Comparison of ENCODE assay signal across 2 cellular contexts in genomic region chr1:65535981-65536380, GRCh38.
TF ChIP-seq lines count a peak whose summit lies in the region.

No MANE protein-coding gene starts in this region.

TF ChIP-seq in HEK293, 187 proteins besides CTCF, POLR2A, EP300 and RAD21 (continued from another document):
- no peak for TF ChIP-seq ZNF488 (tag by site-specific recombination; IDR thresholded peaks at IDR 0.05)
- TF ChIP-seq SP7 (tag by site-specific recombination; IDR thresholded peaks at IDR 0.05): peak; percentile 80
- TF ChIP-seq GFI1B (tag by site-specific recombination; IDR thresholded peaks at IDR 0.05): no peak
- no peak for TF ChIP-seq ZNF645 (tag by site-specific recombination; IDR thresholded peaks at IDR 0.05)
- TF ChIP-seq ZBTB7A (tag by site-specific recombination; IDR thresholded peaks at IDR 0.05; ENCODE audit: low read depth): no peak
- peak; percentile 44; the same call in 1 of the 2 replicates for TF ChIP-seq ZNF692 (tag by site-specific recombination; IDR thresholded peaks at IDR 0.05)
- TF ChIP-seq ZNF791 (tag by site-specific recombination; IDR thresholded peaks at IDR 0.05): no peak
- no peak for TF ChIP-seq SETDB1 (IDR thresholded peaks at IDR 0.05; ENCODE audit: insufficient read length, low read length)
- 0 out of 2 replicates have a peak, but pooled peaks have one; percentile 35 for TF ChIP-seq ZNF24 (tag by site-specific recombination; IDR thresholded peaks at IDR 0.05)
- TF ChIP-seq ZFHX2 (tag by site-specific recombination; conservative IDR thresholded peaks at IDR 0.05): peak; percentile 20; the same call in 1 of the 2 replicates
- TF ChIP-seq PATZ1 (tag by site-specific recombination; IDR thresholded peaks at IDR 0.05): 0 out of 2 replicates have a peak, but pooled peaks have one; percentile 19
- peak; percentile 79 for TF ChIP-seq ATF2 (tag by site-specific recombination; IDR thresholded peaks at IDR 0.05; ENCODE audit: low read depth)
- TF ChIP-seq ZNF175 (tag by site-specific recombination; IDR thresholded peaks at IDR 0.05): no peak
- TF ChIP-seq ZBTB20 (tag by site-specific recombination; IDR thresholded peaks at IDR 0.05): 0 out of 2 replicates have a peak, but pooled peaks have one; percentile 22
- TF ChIP-seq ZNF629 (tag by site-specific recombination; IDR thresholded peaks at IDR 0.05): peak; percentile 80
- TF ChIP-seq SALL2 (tag by site-specific recombination; IDR thresholded peaks at IDR 0.05; ENCODE audit: borderline replicate concordance): no peak
- TF ChIP-seq ZNF654 (tag by site-specific recombination; IDR thresholded peaks at IDR 0.05; ENCODE audit: low read depth): no peak
- no peak for TF ChIP-seq ZNF311 (tag by site-specific recombination; IDR thresholded peaks at IDR 0.05; ENCODE audit: borderline replicate concordance)
- peak; percentile 86 for TF ChIP-seq ZBTB21 (tag by site-specific recombination; IDR thresholded peaks at IDR 0.05)

TF ChIP-seq in K562, 482 proteins besides CTCF, POLR2A, EP300 and RAD21 (continued from another document):
- TF ChIP-seq ZFP30 (CRISPR knock-in tag; IDR thresholded peaks at IDR 0.05; ENCODE audit: borderline replicate concordance) (no peak), MGA (IDR thresholded peaks at IDR 0.05) (no peak), REST (CRISPR knock-in tag; IDR thresholded peaks at IDR 0.05; ENCODE audit: low read depth) (no peak), PATZ1 (CRISPR knock-in tag; IDR thresholded peaks at IDR 0.05; ENCODE audit: borderline replicate concordance) (no peak), NFE2 (IDR thresholded peaks at IDR 0.05; ENCODE audit: low read depth) (no peak), ZNF695 (CRISPR knock-in tag; IDR thresholded peaks at IDR 0.05) (no peak), KLF1 (tag; IDR thresholded peaks at IDR 0.05) (no peak)
